In the genomic region with DNA sequence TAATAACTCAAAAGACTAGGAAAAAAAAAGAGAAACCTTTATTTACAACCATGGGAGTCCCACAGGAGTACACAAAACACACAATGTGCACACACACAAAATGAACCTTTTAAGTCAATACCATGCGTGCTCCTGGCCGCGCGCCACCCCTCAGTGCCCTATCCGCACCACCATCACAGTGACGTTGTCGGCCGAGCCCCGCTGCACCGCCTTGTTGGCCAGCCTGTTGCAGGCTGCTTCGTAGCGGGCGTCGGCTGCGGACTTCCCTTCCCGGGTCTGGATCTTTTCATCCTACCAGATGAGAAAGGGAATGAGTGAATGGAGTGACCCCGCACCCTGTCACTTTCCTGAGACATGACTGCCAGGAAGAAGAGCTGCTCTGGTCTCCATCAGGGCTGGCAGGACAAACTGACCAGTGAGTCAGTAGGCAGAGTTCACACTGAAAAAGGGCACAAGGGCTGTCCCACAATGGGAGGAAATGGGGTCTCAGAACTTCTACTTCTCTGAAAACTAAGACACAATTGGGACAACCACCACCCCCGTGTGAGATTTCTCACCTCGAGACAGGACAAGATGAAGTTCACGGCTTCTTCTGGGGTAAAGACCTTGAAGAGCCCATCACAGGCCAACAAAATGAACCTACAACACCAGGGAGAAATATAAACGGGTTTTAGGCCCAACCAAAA, we compare ENCODE assay signal across 11 cellular contexts. TPM values are rescaled to one million over a fixed set of nuclear protein-coding genes. Genes with fewer than 3 reads are reported as not detected.
DNase-seq lines count a peak whose midpoint lies in the region; ATAC-seq and TF ChIP-seq lines count a peak whose summit lies in the region.
"Had no signal": no experiment of that assay in that cellular context is flagged by ENCODE, and none has a peak within 500 bp of the region (broad histone marks: within the 10 kb centered on the region; RNA-seq: fewer than 3 reads in every experiment).

No MANE protein-coding gene starts in this region.

- H3K4me1 ChIP-seq in left ventricle myocardium inferior (peaks cover 19% of the 10 kb centered on the region), colonic mucosa (peaks cover 2% of the 10 kb centered on the region), mesodermal cell (ENCODE audit: control insufficient read depth, insufficient read depth, low read length, poor library complexity, severe bottlenecking) (peaks cover 21% of the 10 kb centered on the region), uterus (peaks cover 5 to 12% of the 10 kb centered on the region in 2 donors)
- H3K4me1 ChIP-seq: neural progenitor cell had no signal

- TF ChIP-seq POLR2A in uterus (IDR thresholded peaks at IDR 0.05) = no peak

- H3K9me3 ChIP-seq in left ventricle myocardium inferior (replicated peaks) = no peaks in the 10 kb centered on the region
- no peaks in the 10 kb centered on the region for H3K9me3 ChIP-seq in colonic mucosa
- H3K9me3 ChIP-seq in mesodermal cell (ENCODE audit: control insufficient read depth, low read length) = no peaks in the 10 kb centered on the region
- H3K9me3 ChIP-seq in uterus = no peaks in the 10 kb centered on the region

- intact Hi-C loops in left ventricle myocardium inferior (cut with micrococcal nuclease) (no loop called here), Right ventricle myocardium inferior (cut with DNase I) (no loop called here), colonic mucosa (cut with DNase I) (no loop called here), uterus (cut with DNase I; ENCODE audit: low total_unique reads) (no loop called here)

- TF ChIP-seq CTCF in left ventricle myocardium inferior (IDR thresholded peaks at IDR 0.05; ENCODE audit: borderline replicate concordance) = no peak
- no peak for TF ChIP-seq CTCF in colonic mucosa (IDR thresholded peaks at IDR 0.05)
- no peak for TF ChIP-seq CTCF in uterus (IDR thresholded peaks at IDR 0.05)

- H3K4me3 ChIP-seq in left ventricle myocardium inferior (no peak overlapping the region), colonic mucosa (no peak overlapping the region), mesodermal cell (ENCODE audit: extremely low read depth, insufficient read depth, low read length, poor library complexity, severe bottlenecking) (no peak overlapping the region), uterus (no peak overlapping the region)
- H3K4me3 ChIP-seq: neural progenitor cell had no signal

- no peak overlapping the region for H3K9ac ChIP-seq in colonic mucosa (ENCODE audit: low read depth in 2 of 2, low read length in 2 of 2)
- H3K9ac ChIP-seq: neural progenitor cell had no signal

- peak overlapping the region; percentile 34 for H3K27ac ChIP-seq in left ventricle myocardium inferior (replicated peaks)
- H3K27ac ChIP-seq in colonic mucosa = peak overlapping the region; percentile 48
- peak overlapping the region; percentile 84 for H3K27ac ChIP-seq in mesodermal cell (ENCODE audit: low read depth, low read length, severe bottlenecking)
- H3K27ac ChIP-seq in uterus = peak overlapping the region; percentile 6 to 29
- H3K27ac ChIP-seq: neural progenitor cell had no signal

- H3K27me3 ChIP-seq in left ventricle myocardium inferior (ENCODE audit: low read depth) (no peaks in the 10 kb centered on the region), colonic mucosa (no peaks in the 10 kb centered on the region), uterus (no peaks in the 10 kb centered on the region)

- 96 to 99% methylated on average over 12 to 19 of the region's 21 CpGs for WGBS in mesodermal cell (ENCODE audit: insufficient coverage in 2 of 2), 2 experiments

- DNase-seq in left ventricle myocardium inferior (peak; percentile 16), Right ventricle myocardium inferior (ENCODE audit: missing footprints) (no peak), colonic mucosa (no peak), uterus (peak in 1 of 2 donors; percentile 17)
- DNase-seq in activated naive CD4-positive, alpha-beta T cell treated with Interleukin-2 at 50 U/mL for 16 hours = no peak
- DNase-seq: activated CD8-positive, alpha-beta memory T cell treated with anti-CD3 and anti-CD28 coated beads, Interleukin-2, amount 50 U/mL, for 48 hours; stimulated activated naive CD8-positive, alpha-beta T cell treated with anti-CD3 and anti-CD28 coated beads, Interleukin-15, Interleukin-2, amounts not matched to agents 100 U/mL and 50 U/mL, for 24 hours had no signal

- ATAC-seq in Right ventricle myocardium inferior (no peak), GM19328 (IDR thresholded peaks at IDR 0.05; ENCODE audit: unreplicated experiment) (no peak), HG02973 (IDR thresholded peaks at IDR 0.05; ENCODE audit: unreplicated experiment) (no peak)
- ATAC-seq: stimulated activated naive CD8-positive, alpha-beta T cell treated with anti-CD3 and anti-CD28 coated beads, Interleukin-15, Interleukin-2, amounts not matched to agents 100 U/mL and 50 U/mL, for 24 hours had no signal

- H3K36me3 ChIP-seq in left ventricle myocardium inferior (peaks cover 78% of the 10 kb centered on the region), colonic mucosa (peaks cover 8% of the 10 kb centered on the region), mesodermal cell (ENCODE audit: control insufficient read depth, insufficient read depth, low read length) (peaks cover 74% of the 10 kb centered on the region), uterus (no peaks in the 10 kb centered on the region)
- H3K36me3 ChIP-seq: neural progenitor cell had no signal

RNA-seq across cellular contexts. Expression of gene ERFE, which starts 11.8 kb away (rescaled TPM):
- total RNA-seq in left ventricle myocardium inferior (0.44 TPM), Right ventricle myocardium inferior (0.51 TPM), colonic mucosa (under 1 TPM in 1 of 2 donors, not detected in 1; 0.50 TPM), uterus (under 1 TPM in 1 of 4 donors, not detected in 3; 0.83 TPM)
- polyA plus RNA-seq in mesodermal cell (2013, experiment 1 of 2) = 3.1 TPM
- polyA plus RNA-seq in mesodermal cell (2013, experiment 2 of 2) = 3.8 TPM

RNA-seq across cellular contexts. Expression of gene KLHL30, which starts 32.1 kb away (rescaled TPM):
- 17.3 TPM for total RNA-seq in left ventricle myocardium inferior
- 20.6 TPM for total RNA-seq in Right ventricle myocardium inferior
- under 1 TPM; 0.07 to 0.13 TPM for total RNA-seq in colonic mucosa
- polyA plus RNA-seq in mesodermal cell (2013, experiment 1 of 2) = 1.1 TPM
- 1.4 TPM for polyA plus RNA-seq in mesodermal cell (2013, experiment 2 of 2)
- total RNA-seq in uterus = 1 to 10 TPM in 1 of 4 donors, under 1 TPM in 2, not detected in 1; under 0.01 to 3.3 (median 0.62) TPM

RNA-seq across cellular contexts. Expression of gene ILKAP, which starts 33.0 kb away (rescaled TPM):
- total RNA-seq in left ventricle myocardium inferior (26.5 TPM), Right ventricle myocardium inferior (26.2 TPM), colonic mucosa (10 to 100 TPM; 27.8 to 50.3 TPM), uterus (10 to 100 TPM in 3 of 4 donors, 1 to 10 TPM in 1; 9.2 to 78.0 (median 29.1) TPM)
- 30.6 TPM for polyA plus RNA-seq in mesodermal cell (2013, experiment 1 of 2)
- 32.2 TPM for polyA plus RNA-seq in mesodermal cell (2013, experiment 2 of 2)

Comparison
In these comparisons a context has a peak if more than half of its experiments do, and no peak if none do; other contexts are left out.
1. H3K27ac ChIP-seq: peak in every context shown above with its lines; median percentile 84 in mesodermal cell; 48 in colonic mucosa; 34 in left ventricle myocardium inferior; 18 in uterus.